In the genomic region with DNA sequence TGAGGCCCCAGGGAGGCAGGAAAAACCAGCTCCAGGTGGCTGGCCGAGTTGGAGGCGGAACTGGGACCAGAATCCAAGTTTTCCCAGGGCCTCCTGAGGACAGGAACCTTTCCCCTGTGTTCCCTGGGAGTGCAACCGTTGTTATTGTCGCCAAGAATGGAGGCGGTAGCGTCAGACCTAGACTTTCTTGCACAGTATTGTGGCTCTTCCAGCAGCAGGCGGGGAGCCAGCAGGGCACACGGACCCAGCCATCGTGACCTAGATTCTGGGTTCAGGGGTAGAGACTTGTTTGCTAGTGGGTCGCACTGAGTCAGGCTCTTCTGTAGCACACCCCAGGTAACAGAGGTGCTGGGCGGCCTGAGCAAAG, we compare ENCODE assay signal across 12 cellular contexts. TPM values are rescaled to one million over a fixed set of nuclear protein-coding genes. Genes with fewer than 3 reads are reported as not detected.
DNase-seq lines count a peak whose midpoint lies in the region; ATAC-seq and TF ChIP-seq lines count a peak whose summit lies in the region.
"Had no signal": no experiment of that assay in that cellular context is flagged by ENCODE, and none has a peak within 500 bp of the region (broad histone marks: within the 10 kb centered on the region; RNA-seq: fewer than 3 reads in every experiment).

No MANE protein-coding gene starts in this region.

- no peak for DNase-seq in heart left ventricle
- no peak for DNase-seq in right atrium auricular region (ENCODE audit: low spot score)
- DNase-seq in endodermal cell: no peak
- no peak for DNase-seq in GM13977 (ENCODE audit: low spot score)
- DNase-seq in AG08396 (ENCODE audit: low spot score): no peak
- DNase-seq: activated B cell treated with CpG ODN at 0.5 μM for 24 hours had no signal

- H3K4me1 ChIP-seq in heart left ventricle (peaks cover 7 to 30% (median 15%) of the 10 kb centered on the region in 12 donors), right atrium auricular region (peaks cover 0 to 22% of the 10 kb centered on the region in 2 donors), endodermal cell (ENCODE audit: control insufficient read depth, insufficient read depth, low read length) (no peaks in the 10 kb centered on the region)

- no peaks in the 10 kb centered on the region for H3K36me3 ChIP-seq in heart left ventricle
- H3K36me3 ChIP-seq in right atrium auricular region: no peaks in the 10 kb centered on the region
- H3K36me3 ChIP-seq in endodermal cell (ENCODE audit: control insufficient read depth, insufficient read depth, low read length): no peaks in the 10 kb centered on the region

- intact Hi-C loops in heart left ventricle (cut with DNase I): no loop called here

- in situ Hi-C loops in GM13977 (cut with MboI; ENCODE audit: low pct_unique_long_range_greater_than_20kb, low sequenced_read_pairs, unreplicated experiment): no loop called here

- TF ChIP-seq CTCF in heart left ventricle (IDR thresholded peaks at IDR 0.05) (no peak), right atrium auricular region (IDR thresholded peaks at IDR 0.05) (no peak), endodermal cell (conservative IDR thresholded peaks at IDR 0.05) (no peak), nephron (IDR thresholded peaks at IDR 0.05; ENCODE audit: unreplicated experiment in 3 of 3) (no peak), GM13977 (IDR thresholded peaks at IDR 0.05; ENCODE audit: extremely low read depth, insufficient read depth, missing control alignments) (no peak)

- peak in 3 of 4 donors; percentile 33 to 61 (median 59) for ATAC-seq in heart left ventricle
- no peak for ATAC-seq in HG03280 (IDR thresholded peaks at IDR 0.05; ENCODE audit: unreplicated experiment)
- no peak for ATAC-seq in HG03354 (IDR thresholded peaks at IDR 0.05; ENCODE audit: poor library complexity, severe bottlenecking, unreplicated experiment)

- H3K4me1 Mint-ChIP-seq in endodermal cell: peaks cover 10% of the 10 kb centered on the region
- peaks cover 9% of the 10 kb centered on the region for H3K4me1 Mint-ChIP-seq in nephron

- no peaks in the 10 kb centered on the region for H3K9me3 Mint-ChIP-seq in endodermal cell
- no peaks in the 10 kb centered on the region for H3K9me3 Mint-ChIP-seq in nephron
- H3K9me3 Mint-ChIP-seq: activated B cell treated with CpG ODN at 0.5 μM for 24 hours had no signal

- TF ChIP-seq POLR2A in heart left ventricle (IDR thresholded peaks at IDR 0.05): no peak

- H3K27ac ChIP-seq in heart left ventricle (peak overlapping the region in 10 of 12 donors; percentile 6 to 53 (median 38)), right atrium auricular region (peak overlapping the region in 1 of 2 donors; percentile 33), endodermal cell (ENCODE audit: low read depth, low read length) (no peak overlapping the region)

- no peak overlapping the region for H3K9ac ChIP-seq in endodermal cell (ENCODE audit: extremely low read depth, low read length, poor library complexity, severe bottlenecking)

- peak overlapping the region in 11 of 12 donors; percentile 43 to 61 (median 52) for H3K4me3 ChIP-seq in heart left ventricle
- H3K4me3 ChIP-seq in right atrium auricular region: peak overlapping the region in 1 of 2 donors; percentile 49
- H3K4me3 ChIP-seq in endodermal cell (ENCODE audit: low read length): no peak overlapping the region
- H3K4me3 ChIP-seq: GM12878 had no signal

- WGBS in heart left ventricle, 4 donors: 19 to 38% (median 30%) methylated on average over 5 to 11 of the region's 11 CpGs
- WGBS in endodermal cell (ENCODE audit: insufficient coverage in 1 of 2, insufficient read length in 1 of 2), 2 experiments: 70 to 76% methylated on average over 11 of the region's 11 CpGs

- H3K4me3 Mint-ChIP-seq in endodermal cell: peak overlapping the region; percentile 53
- H3K4me3 Mint-ChIP-seq in nephron: peak overlapping the region; percentile 48 to 64 (median 53)
- H3K4me3 Mint-ChIP-seq: activated B cell treated with CpG ODN at 0.5 μM for 24 hours had no signal

- H3K27me3 Mint-ChIP-seq in endodermal cell (ENCODE audit: insufficient read depth): peaks cover 62% of the 10 kb centered on the region
- H3K27me3 Mint-ChIP-seq in nephron (ENCODE audit: low read depth): peaks cover 79% of the 10 kb centered on the region

- H3K27me3 ChIP-seq in heart left ventricle: peaks cover 0 to 18% (median 0%) of the 10 kb centered on the region in 9 donors
- H3K27me3 ChIP-seq in right atrium auricular region: no peaks in the 10 kb centered on the region
- H3K27me3 ChIP-seq in endodermal cell (ENCODE audit: control insufficient read depth, insufficient read depth, low read length, poor library complexity, severe bottlenecking): peaks cover 36% of the 10 kb centered on the region

- H3K9me3 ChIP-seq in heart left ventricle (no peaks in the 10 kb centered on the region), right atrium auricular region (no peaks in the 10 kb centered on the region), endodermal cell (ENCODE audit: control insufficient read depth, low read length) (no peaks in the 10 kb centered on the region)

- no peak overlapping the region for H3K27ac Mint-ChIP-seq in endodermal cell
- no peak overlapping the region for H3K27ac Mint-ChIP-seq in nephron
- H3K27ac Mint-ChIP-seq: activated B cell treated with CpG ODN at 0.5 μM for 24 hours had no signal

- H3K36me3 Mint-ChIP-seq in endodermal cell (ENCODE audit: low read depth) (no peaks in the 10 kb centered on the region), nephron (ENCODE audit: low read depth) (no peaks in the 10 kb centered on the region)

RNA-seq across cellular contexts. Expression of gene KIF19, which starts 0.7 kb away (rescaled TPM):
- total RNA-seq in heart left ventricle (1 to 10 TPM in 1 of 9 donors, under 1 TPM in 6, not detected in 2; 0.12 to 3.0 (median 0.19) TPM), right atrium auricular region (under 1 TPM in 1 of 2 donors, not detected in 1; 0.30 TPM), endodermal cell (1 to 10 TPM in 1 of 2 donors, under 1 TPM in 1; 0.27 to 2.4 TPM)
- polyA plus RNA-seq in heart left ventricle: under 1 TPM; 0.18 to 0.46 TPM
- polyA plus RNA-seq in endodermal cell (2013, experiment 1 of 2): 3.7 TPM
- 3.4 TPM for polyA plus RNA-seq in endodermal cell (2013, experiment 2 of 2)
- total RNA-seq: activated B cell treated with CpG ODN at 0.5 μM for 24 hours, myocyte had no signal
- polyA plus RNA-seq: BJ had no signal

RNA-seq across cellular contexts. Expression of gene BTBD17, which starts 36.3 kb away (rescaled TPM):
- not detected for total RNA-seq in heart left ventricle
- not detected for polyA plus RNA-seq in heart left ventricle
- total RNA-seq in right atrium auricular region: not detected
- under 1 TPM in 1 of 2 donors, not detected in 1; 0.18 TPM for total RNA-seq in endodermal cell
- 14.0 TPM for polyA plus RNA-seq in endodermal cell (2013, experiment 1 of 2)
- 12.0 TPM for polyA plus RNA-seq in endodermal cell (2013, experiment 2 of 2)
- total RNA-seq: activated B cell treated with CpG ODN at 0.5 μM for 24 hours, GM12878, myocyte had no signal
- polyA plus RNA-seq: BJ, GM12878 had no signal

RNA-seq across cellular contexts. Expression of gene GPR142, which starts 41.9 kb away (rescaled TPM):
- total RNA-seq in heart left ventricle (not detected), right atrium auricular region (not detected), endodermal cell (under 1 TPM; 0.29 to 0.92 TPM)
- polyA plus RNA-seq in heart left ventricle: not detected
- polyA plus RNA-seq in endodermal cell (2013, experiment 1 of 2): 0.21 TPM
- not detected for polyA plus RNA-seq in endodermal cell (2013, experiment 2 of 2)
- total RNA-seq: activated B cell treated with CpG ODN at 0.5 μM for 24 hours, GM12878, myocyte had no signal
- polyA plus RNA-seq: BJ, GM12878 had no signal

RNA-seq across cellular contexts. Expression of gene DNAI2, which starts 51.3 kb away (rescaled TPM):
- total RNA-seq in heart left ventricle (not detected), right atrium auricular region (not detected), endodermal cell (not detected)
- not detected for polyA plus RNA-seq in heart left ventricle
- 0.89 TPM for polyA plus RNA-seq in endodermal cell (2013, experiment 1 of 2)
- 0.50 TPM for polyA plus RNA-seq in endodermal cell (2013, experiment 2 of 2)
- total RNA-seq: activated B cell treated with CpG ODN at 0.5 μM for 24 hours, myocyte had no signal
- polyA plus RNA-seq: BJ had no signal

Comparison
In these comparisons a context has a peak if more than half of its experiments do, and no peak if none do; other contexts are left out.
1. ATAC-seq: peak in heart left ventricle (3 of 4); none in HG03280 (single experiment) and HG03354 (single experiment).